10 cellular contexts compared by ENCODE assay signal in genomic region chr17:38734235-38734633, GRCh38. TPM values are rescaled to one million over a fixed set of nuclear protein-coding genes. Genes with fewer than 3 reads are reported as not detected.
DNase-seq lines count a peak whose midpoint lies in the region; ATAC-seq and TF ChIP-seq lines count a peak whose summit lies in the region.
"Had no signal": no experiment of that assay in that cellular context is flagged by ENCODE, and none has a peak within 500 bp of the region (broad histone marks: within the 10 kb centered on the region; RNA-seq: fewer than 3 reads in every experiment).

No MANE protein-coding gene starts in this region.

- intact Hi-C loops in Caco-2 (cut with micrococcal nuclease; ENCODE audit: unreplicated experiment), result no loop called here
- intact Hi-C loops in A673 (cut with micrococcal nuclease; ENCODE audit: unreplicated experiment), result loop anchor here (2.0 kb wide), 1 partner anchor 57 kb away; no protein-coding TSS in a partner anchor

- peaks cover 79% of the 10 kb centered on the region for H3K4me1 ChIP-seq in BLaER1
- peaks cover 18% of the 10 kb centered on the region for H3K4me1 ChIP-seq in Caco-2
- H3K4me1 ChIP-seq in A673 (ENCODE audit: insufficient read depth, low read length, poor library complexity, severe bottlenecking), result no peaks in the 10 kb centered on the region

- ATAC-seq in HG03571 (IDR thresholded peaks at IDR 0.05; ENCODE audit: unreplicated experiment) (no peak), HG03378 (IDR thresholded peaks at IDR 0.05; ENCODE audit: unreplicated experiment) (no peak)

- H3K4me3 ChIP-seq in BLaER1, result no peak overlapping the region
- no peak overlapping the region for H3K4me3 ChIP-seq in Caco-2 (ENCODE audit: low read depth, low read length)
- no peak overlapping the region for H3K4me3 ChIP-seq in A673 (ENCODE audit: low read depth, low read length, poor library complexity, severe bottlenecking)

- peaks cover 88% of the 10 kb centered on the region for H3K36me3 Mint-ChIP-seq in Caco-2 (ENCODE audit: insufficient read depth, unreplicated experiment)
- peaks cover 14% of the 10 kb centered on the region for H3K36me3 Mint-ChIP-seq in activated naive CD8-positive, alpha-beta T cell treated with anti-CD3 and anti-CD28 coated beads for 36 hours

- H3K4me3 Mint-ChIP-seq in Caco-2 (ENCODE audit: unreplicated experiment), result no peak overlapping the region
- peak overlapping the region; percentile 40 for H3K4me3 Mint-ChIP-seq in activated naive CD8-positive, alpha-beta T cell treated with anti-CD3 and anti-CD28 coated beads for 36 hours

- H3K27me3 ChIP-seq in BLaER1 (no peaks in the 10 kb centered on the region), Caco-2 (replicated peaks; ENCODE audit: control insufficient read depth, insufficient read depth, low read length) (no peaks in the 10 kb centered on the region), A673 (replicated peaks; ENCODE audit: insufficient read depth, low read depth, low read length, poor library complexity) (no peaks in the 10 kb centered on the region)

- H4K20me1 ChIP-seq in BLaER1, result peaks cover 49% of the 10 kb centered on the region

- H3K27ac ChIP-seq in BLaER1 (no peak overlapping the region), A673 (ENCODE audit: low read depth, low read length, poor library complexity, severe bottlenecking) (no peak overlapping the region)

- TF ChIP-seq CTCF in Caco-2 (IDR thresholded peaks at IDR 0.05; ENCODE audit: insufficient read depth in 1 of 2, low read depth in 1 of 2, low read length in 1 of 2, severe bottlenecking in 1 of 2, unreplicated experiment in 1 of 2) (no peak), A673 (conservative IDR thresholded peaks at IDR 0.05; ENCODE audit: low read depth, low read length) (no peak)

- POLR2A ChIA-PET in Caco-2 (lab: Charles Lee), result no interaction called here
- POLR2A ChIA-PET in A673 (lab: Charles Lee; ENCODE audit: low non-redundant PET), result no interaction called here

- peaks cover 6% of the 10 kb centered on the region for H3K4me1 Mint-ChIP-seq in Caco-2 (ENCODE audit: low read depth, unreplicated experiment)
- peaks cover 46% of the 10 kb centered on the region for H3K4me1 Mint-ChIP-seq in activated naive CD8-positive, alpha-beta T cell treated with anti-CD3 and anti-CD28 coated beads for 36 hours

- BruUV-seq in Caco-2 (replicated peaks; lab: Mats Ljungman, UMichigan) (no TSS peak), A673 (replicated peaks; lab: Mats Ljungman, UMichigan) (no TSS peak)

- peaks cover 41% of the 10 kb centered on the region for H3K36me3 ChIP-seq in BLaER1
- peaks cover 1% of the 10 kb centered on the region; the same call in 1 of the 2 replicates for H3K36me3 ChIP-seq in Caco-2 (ENCODE audit: control insufficient read depth, insufficient read depth, low read length)
- H3K36me3 ChIP-seq in A673 (ENCODE audit: insufficient read depth, low read length, poor library complexity, severe bottlenecking), result peaks cover 3% of the 10 kb centered on the region

- CTCF ChIA-PET in Caco-2 (lab: Charles Lee) (interaction anchor here (0.6 to 1.9 kb wide), 6 partner anchors 10 to 364 kb away, joined by 3 to 19 read pairs (median 4); no protein-coding TSS in a partner anchor), A673 (lab: Charles Lee) (interaction anchor here (1.9 kb wide), 1 partner anchor 57 kb away, joined by 5 read pairs; no protein-coding TSS in a partner anchor)

- no peaks in the 10 kb centered on the region for H3K9me3 Mint-ChIP-seq in Caco-2 (ENCODE audit: unreplicated experiment)
- H3K9me3 Mint-ChIP-seq in activated naive CD8-positive, alpha-beta T cell treated with anti-CD3 and anti-CD28 coated beads for 36 hours, result no peaks in the 10 kb centered on the region
- H3K9me3 Mint-ChIP-seq: stimulated activated naive B cell treated with anti-CD40 and anti-IgM and Interleukin-4, amounts not matched to agents 10 μg/mL and 1 μg/mL and 100 μg/mL, for 72 hours had no signal

- H3K9me3 ChIP-seq in BLaER1, result no peaks in the 10 kb centered on the region
- no peaks in the 10 kb centered on the region for H3K9me3 ChIP-seq in Caco-2
- no peaks in the 10 kb centered on the region for H3K9me3 ChIP-seq in A673 (ENCODE audit: low read depth, low read length, poor library complexity, severe bottlenecking)

- peak overlapping the region; percentile 34 for H3K27ac Mint-ChIP-seq in Caco-2 (ENCODE audit: unreplicated experiment)
- H3K27ac Mint-ChIP-seq in activated naive CD8-positive, alpha-beta T cell treated with anti-CD3 and anti-CD28 coated beads for 36 hours, result peak overlapping the region; percentile 80

- DNase-seq in Caco-2 (no peak), A673 (ENCODE audit: low spot score) (no peak)
- no peak for DNase-seq in activated naive CD8-positive, alpha-beta T cell treated with anti-CD3 and anti-CD28 coated beads for 36 hours
- DNase-seq: activated effector memory CD4-positive, alpha-beta T cell treated with anti-CD3 and anti-CD28 coated beads, Interleukin-2, amount 50 U/mL, for 16 hours; central memory CD4-positive, alpha-beta T cell; GDM1; stimulated activated naive B cell treated with anti-CD40 and anti-IgM and Interleukin-4, amounts not matched to agents 10 μg/mL and 1 μg/mL and 100 μg/mL, for 72 hours had no signal

- H3K4me2 ChIP-seq in BLaER1, result peak overlapping the region; percentile 42

- H3K9ac ChIP-seq in BLaER1, result no peak overlapping the region

- no peaks in the 10 kb centered on the region for H3K27me3 Mint-ChIP-seq in Caco-2 (ENCODE audit: insufficient read depth, unreplicated experiment)
- H3K27me3 Mint-ChIP-seq in activated naive CD8-positive, alpha-beta T cell treated with anti-CD3 and anti-CD28 coated beads for 36 hours, result peaks cover 4% of the 10 kb centered on the region

RNA-seq across cellular contexts. Expression of gene CISD3, which starts 4.1 kb away (rescaled TPM):
- total RNA-seq in Caco-2 (2022) (16.6 and 18.3 TPM in 2 replicates), A673 (2021) (6.6 and 8.5 TPM in 2 replicates)
- 10 to 100 TPM; 54.3 to 57.4 TPM for total RNA-seq in activated naive CD8-positive, alpha-beta T cell treated with anti-CD3 and anti-CD28 coated beads for 36 hours

RNA-seq across cellular contexts. Expression of gene PCGF2, which starts 13.9 kb away (rescaled TPM):
- total RNA-seq in Caco-2 (2022), result 91.3 and 95.1 TPM in 2 replicates
- under 1 TPM; 0.40 to 0.74 TPM for total RNA-seq in activated naive CD8-positive, alpha-beta T cell treated with anti-CD3 and anti-CD28 coated beads for 36 hours
- total RNA-seq in A673 (2021), result 34.4 and 42.0 TPM in 2 replicates

RNA-seq across cellular contexts. Expression of gene PSMB3, which starts 18.3 kb away (rescaled TPM):
- 427 and 465 TPM in 2 replicates for total RNA-seq in Caco-2 (2022)
- total RNA-seq in activated naive CD8-positive, alpha-beta T cell treated with anti-CD3 and anti-CD28 coated beads for 36 hours, result 100 to 1,000 TPM; 284 to 288 TPM
- 217 and 232 TPM in 2 replicates for total RNA-seq in A673 (2021)

RNA-seq across cellular contexts. Expression of gene MLLT6, which starts 29.2 kb away (rescaled TPM):
- total RNA-seq in Caco-2 (2022) (69.7 and 72.5 TPM in 2 replicates), A673 (2021) (41.4 and 59.5 TPM in 2 replicates)
- total RNA-seq in activated naive CD8-positive, alpha-beta T cell treated with anti-CD3 and anti-CD28 coated beads for 36 hours, result 100 to 1,000 TPM; 125 to 130 TPM

RNA-seq across cellular contexts. Expression of gene EPOP, which starts 59.5 kb away (rescaled TPM):
- total RNA-seq in Caco-2 (2022) (17.1 and 19.1 TPM in 2 replicates), A673 (2021) (4.0 and 5.9 TPM in 2 replicates)
- total RNA-seq in activated naive CD8-positive, alpha-beta T cell treated with anti-CD3 and anti-CD28 coated beads for 36 hours, result 10 to 100 TPM; 33.6 to 33.7 TPM

Comparison
In these comparisons a context has a peak if more than half of its experiments do, and no peak if none do; other contexts are left out.
1. RNA of gene PCGF2, which starts 13.9 kb away (total RNA-seq): 91.3 to 95.1 TPM in Caco-2 and 34.4 to 42.0 TPM in A673; 0.40 to 0.74 TPM in activated naive CD8-positive, alpha-beta T cell treated with anti-CD3 and anti-CD28 coated beads for 36 hours; every median in the first group is over 10 times any median in the second.